ENCODE assay signal across 14 cellular contexts in the genomic region with DNA sequence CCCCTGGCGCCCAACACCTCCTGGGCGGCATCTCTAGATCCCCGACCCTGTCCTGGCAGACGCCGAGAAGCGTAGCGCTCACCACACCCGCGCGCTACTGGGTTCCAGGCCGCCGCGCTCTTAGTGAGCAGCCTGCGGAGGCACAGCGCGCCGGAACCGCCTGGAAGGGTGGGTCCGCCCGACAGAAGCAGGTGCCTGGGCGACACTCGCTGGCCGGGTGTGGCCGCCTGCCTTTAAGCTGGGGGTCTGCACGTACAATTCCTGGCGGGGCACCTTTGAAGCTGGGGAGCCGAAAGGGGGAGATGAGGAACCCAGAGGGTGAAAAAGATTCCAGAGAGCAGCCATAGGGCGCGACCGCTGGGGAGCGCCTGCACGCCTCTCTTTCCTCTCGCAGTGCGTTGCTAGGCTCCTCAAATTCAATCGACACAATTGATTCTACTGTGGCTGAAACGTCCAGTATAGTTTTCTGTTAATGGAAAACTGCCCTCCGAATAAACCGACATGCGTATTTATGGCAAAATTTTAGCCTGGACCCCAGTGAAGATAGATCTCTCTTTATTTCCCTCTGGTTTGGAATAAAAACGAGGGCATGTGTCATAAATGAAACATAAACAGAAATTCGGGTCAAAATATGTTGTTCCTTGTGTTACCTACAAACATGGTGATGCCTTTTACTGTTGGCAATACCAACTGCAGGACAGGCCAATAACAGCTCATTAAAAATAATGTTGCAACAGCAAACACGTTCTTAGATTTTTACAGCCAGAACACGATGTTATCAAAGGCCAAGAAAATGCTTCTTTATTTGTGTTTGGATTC. TPM values are rescaled to one million over a fixed set of nuclear protein-coding genes. Genes with fewer than 3 reads are reported as not detected.
A peak's percentile ranks its signal among the peaks of the same experiment; 100 is the strongest.
DNase-seq lines count a peak whose midpoint lies in the region; ATAC-seq and TF ChIP-seq lines count a peak whose summit lies in the region.
"Had no signal": no experiment of that assay in that cellular context is flagged by ENCODE, and none has a peak within 500 bp of the region (broad histone marks: within the 10 kb centered on the region; RNA-seq: fewer than 3 reads in every experiment).

No MANE protein-coding gene starts in this region.

- TF ChIP-seq POLR2A in heart left ventricle (IDR thresholded peaks at IDR 0.05) (no peak), erythroblast (IDR thresholded peaks at IDR 0.05; ENCODE audit: low read length) (no peak)

- H3K4me3 ChIP-seq in right atrium auricular region (no peak overlapping the region), heart left ventricle (no peak overlapping the region)
- H3K4me3 ChIP-seq: SJSA1 had no signal

- H3K27me3 Mint-ChIP-seq in stimulated activated naive CD8-positive, alpha-beta T cell treated with anti-CD3 and anti-CD28 coated beads, Interleukin-15, amount 100 ng/mL, for 72 hours: peaks cover 89% of the 10 kb centered on the region

- H3K9me3 Mint-ChIP-seq in stimulated activated naive CD8-positive, alpha-beta T cell treated with anti-CD3 and anti-CD28 coated beads, Interleukin-15, amount 100 ng/mL, for 72 hours: no peaks in the 10 kb centered on the region

- TF ChIP-seq CTCF in right atrium auricular region (IDR thresholded peaks at IDR 0.05): no peak
- TF ChIP-seq CTCF in heart left ventricle (IDR thresholded peaks at IDR 0.05): peak in 1 of 12 donors; percentile 8

- H3K27ac ChIP-seq in right atrium auricular region: no peak overlapping the region
- no peak overlapping the region for H3K27ac ChIP-seq in heart left ventricle
- H3K27ac ChIP-seq: SJSA1 had no signal

- no peak overlapping the region for H3K27ac Mint-ChIP-seq in stimulated activated naive CD8-positive, alpha-beta T cell treated with anti-CD3 and anti-CD28 coated beads, Interleukin-15, amount 100 ng/mL, for 72 hours

- WGBS in heart left ventricle, 4 donors: 3 to 6% (median 5%) methylated on average over 25 to 43 of the region's 43 CpGs

- H3K36me3 ChIP-seq in right atrium auricular region: no peaks in the 10 kb centered on the region
- no peaks in the 10 kb centered on the region for H3K36me3 ChIP-seq in heart left ventricle

- DNase-seq in right atrium auricular region (ENCODE audit: low spot score): peak; percentile 30
- DNase-seq in heart left ventricle: no peak
- peak; percentile 44 for DNase-seq in MV-4-11 (lab: John Stamatoyannopoulos, UW)
- DNase-seq in erythroblast (lab: John Stamatoyannopoulos, UW): peak; percentile 27 to 34
- peak; percentile 28 to 30 for DNase-seq in stimulated activated naive CD8-positive, alpha-beta T cell treated with anti-CD3 and anti-CD28 coated beads, Interleukin-15, amount 100 ng/mL, for 72 hours
- DNase-seq in NCI-H2081 treated with DMSO at 0.1 percent for 48 hours (lab: John Stamatoyannopoulos, UW): no peak
- DNase-seq: DMS79 treated with DMSO at 0.1 percent for 48 hours, left cardiac atrium, NCI-H1436 treated with DMSO at 0.1 percent for 48 hours had no signal

- peaks cover 0 to 48% of the 10 kb centered on the region in 2 donors for H3K4me1 ChIP-seq in right atrium auricular region
- peaks cover 3 to 48% (median 23%) of the 10 kb centered on the region in 12 donors for H3K4me1 ChIP-seq in heart left ventricle

- no peak for ATAC-seq in heart left ventricle
- ATAC-seq in stimulated activated naive CD8-positive, alpha-beta T cell treated with anti-CD3 and anti-CD28 coated beads, Interleukin-15, amount 100 ng/mL, for 72 hours: no peak
- ATAC-seq in HG03457 (IDR thresholded peaks at IDR 0.05; ENCODE audit: unreplicated experiment): no peak
- ATAC-seq in HG02884 (IDR thresholded peaks at IDR 0.05; ENCODE audit: unreplicated experiment): no peak
- ATAC-seq: left cardiac atrium, sciatic nerve had no signal

- peak overlapping the region; percentile 57 to 78 for H3K4me3 Mint-ChIP-seq in stimulated activated naive CD8-positive, alpha-beta T cell treated with anti-CD3 and anti-CD28 coated beads, Interleukin-15, amount 100 ng/mL, for 72 hours

- H3K4me1 Mint-ChIP-seq in stimulated activated naive CD8-positive, alpha-beta T cell treated with anti-CD3 and anti-CD28 coated beads, Interleukin-15, amount 100 ng/mL, for 72 hours: peaks cover 77% of the 10 kb centered on the region

- H3K27me3 ChIP-seq in right atrium auricular region (peaks cover 78 to 96% of the 10 kb centered on the region in 2 donors), heart left ventricle (peaks cover 82 to 100% (median 100%) of the 10 kb centered on the region in 9 donors)

- H3K9me3 ChIP-seq in right atrium auricular region (no peaks in the 10 kb centered on the region), heart left ventricle (no peaks in the 10 kb centered on the region)
- H3K9me3 ChIP-seq: SJSA1 had no signal

- intact Hi-C loops in heart left ventricle (cut with DNase I): no loop called here

RNA-seq across cellular contexts. Expression of a gene that starts 4.6 kb away (rescaled TPM):
- total RNA-seq in right atrium auricular region (not detected), heart left ventricle (under 1 TPM in 1 of 9 donors, not detected in 8; 0.27 TPM)
- not detected for polyA plus RNA-seq in heart left ventricle
- total RNA-seq: dermis microvascular lymphatic vessel endothelial cell, sciatic nerve had no signal

RNA-seq across cellular contexts. Expression of a gene that starts 7.6 kb away (rescaled TPM):
- total RNA-seq in right atrium auricular region (not detected), heart left ventricle (not detected)
- not detected for polyA plus RNA-seq in heart left ventricle
- total RNA-seq: dermis microvascular lymphatic vessel endothelial cell, left cardiac atrium, sciatic nerve had no signal

RNA-seq across cellular contexts. Expression of a gene that starts 13.8 kb away (rescaled TPM):
- total RNA-seq in right atrium auricular region (10 to 100 TPM; 35.4 to 36.9 TPM), heart left ventricle (10 to 100 TPM; 23.8 to 47.5 (median 38.7) TPM)
- 10 to 100 TPM; 15.1 to 62.4 TPM for polyA plus RNA-seq in heart left ventricle

Comparison
In these comparisons a context has a peak if more than half of its experiments do, and no peak if none do; other contexts are left out.
1. DNase-seq: peak in right atrium auricular region (single experiment), MV-4-11 (single experiment), erythroblast (2 of 2) and stimulated activated naive CD8-positive, alpha-beta T cell treated with anti-CD3 and anti-CD28 coated beads, Interleukin-15, amount 100 ng/mL, for 72 hours (2 of 2); none in heart left ventricle (0 of 5) and NCI-H2081 treated with DMSO at 0.1 percent for 48 hours (single experiment).